ENCODE assay signal across 17 cellular contexts in genomic region chr3:102745881-102746280, GRCh38.
DNase-seq lines count a peak whose midpoint lies in the region; ATAC-seq, FAIRE-seq and TF ChIP-seq lines count a peak whose summit lies in the region.
"Had no signal": no experiment of that assay in that cellular context is flagged by ENCODE, and none has a peak within 500 bp of the region (broad histone marks: within the 10 kb centered on the region; RNA-seq: fewer than 3 reads in every experiment).

No MANE protein-coding gene starts in this region.

- no peaks in the 10 kb centered on the region for H3K36me3 ChIP-seq in mucosa of descending colon (ENCODE audit: low read depth)
- H3K36me3 ChIP-seq: MG63 had no signal

- peak; percentile 24 for DNase-seq in DMS 273 (lab: John Stamatoyannopoulos, UW; ENCODE audit: unreplicated experiment)
- DNase-seq in DMS 273 treated with DMSO at 0.1 percent for 48 hours (lab: John Stamatoyannopoulos, UW), result no peak
- DNase-seq in NCI-H82 treated with DMSO at 0.1 percent for 48 hours (lab: John Stamatoyannopoulos, UW; ENCODE audit: unreplicated experiment), result peak; percentile 14
- peak; percentile 13 for DNase-seq in choroid plexus epithelial cell (ENCODE audit: low read depth)
- DNase-seq in retinal pigment epithelial cell (ENCODE audit: low read depth), result no peak
- DNase-seq in mucosa of descending colon, result no peak
- no peak for DNase-seq in GM03348 (ENCODE audit: low spot score)
- no peak for DNase-seq in HTR-8/SVneo (ENCODE audit: insufficient read length, low spot score)
- DNase-seq: 8988T; activated CD4-positive, alpha-beta T cell treated with anti-CD3 and anti-CD28 coated beads, Interleukin-2, amount 10 ng/mL, durations not matched to agents 24 days and 14 days; activated gamma-delta T cell; DMS79 treated with DMSO at 0.1 percent for 48 hours; immature natural killer cell; MG63; NCI-H774; T-cell; testis had no signal

- H3K9me3 ChIP-seq in mucosa of descending colon, result no peaks in the 10 kb centered on the region
- H3K9me3 ChIP-seq: MG63, testis had no signal

- FAIRE-seq in HTR-8/SVneo (lab: Jason Lieb, UNC), result no peak

- H3K4me3 ChIP-seq in choroid plexus epithelial cell (ENCODE audit: low read depth, low read length) (no peak overlapping the region), retinal pigment epithelial cell (ENCODE audit: low read length) (no peak overlapping the region), mucosa of descending colon (no peak overlapping the region)
- H3K4me3 ChIP-seq: MG63, testis had no signal

- TF ChIP-seq CTCF in choroid plexus epithelial cell (conservative IDR thresholded peaks at IDR 0.05; ENCODE audit: low read depth, low read length), result no peak
- TF ChIP-seq CTCF in retinal pigment epithelial cell (conservative IDR thresholded peaks at IDR 0.05; ENCODE audit: low read depth, low read length), result peak; percentile 51
- no peak for TF ChIP-seq CTCF in mucosa of descending colon (IDR thresholded peaks at IDR 0.05)

- ATAC-seq in mucosa of descending colon, result no peak
- ATAC-seq: T-cell had no signal

- intact Hi-C loops in mucosa of descending colon (cut with DNase I, micrococcal nuclease), result no loop called here

- H3K4me1 ChIP-seq in mucosa of descending colon (ENCODE audit: low read depth), result no peaks in the 10 kb centered on the region
- H3K4me1 ChIP-seq: testis had no signal

Comparison
In these comparisons a context has a peak if more than half of its experiments do, and no peak if none do; other contexts are left out.
1. DNase-seq: peak in DMS 273 (single experiment), NCI-H82 treated with DMSO at 0.1 percent for 48 hours (single experiment) and choroid plexus epithelial cell (single experiment); none in DMS 273 treated with DMSO at 0.1 percent for 48 hours (single experiment), retinal pigment epithelial cell (single experiment), mucosa of descending colon (0 of 3), GM03348 (single experiment) and HTR-8/SVneo (single experiment).